Comparison of ENCODE assay signal across 13 cellular contexts in genomic region chr9:101462558-101462957, GRCh38. TPM values are rescaled to one million over a fixed set of nuclear protein-coding genes. Genes with fewer than 3 reads are reported as not detected.
DNase-seq lines count a peak whose midpoint lies in the region; ATAC-seq and TF ChIP-seq lines count a peak whose summit lies in the region.
"Had no signal": no experiment of that assay in that cellular context is flagged by ENCODE, and none has a peak within 500 bp of the region (broad histone marks: within the 10 kb centered on the region; RNA-seq: fewer than 3 reads in every experiment).

No MANE protein-coding gene starts in this region.

- H3K36me3 ChIP-seq in H7 (replicated peaks; ENCODE audit: control insufficient read depth, insufficient read depth, low read length) (no peaks in the 10 kb centered on the region), mesenchymal stem cell (ENCODE audit: control insufficient read depth in 1 of 2, insufficient read depth in 2 of 2, low read depth in 1 of 2, low read length in 2 of 2) (no peaks in the 10 kb centered on the region), sigmoid colon (no peaks in the 10 kb centered on the region)
- H3K36me3 ChIP-seq: esophagus muscularis mucosa, SJCRH30 had no signal

- no peak overlapping the region for H2BK12ac ChIP-seq in mesenchymal stem cell (ENCODE audit: low read length in 2 of 2)

- no peak overlapping the region for H2AFZ ChIP-seq in mesenchymal stem cell (ENCODE audit: low read depth, low read length)

- no peak overlapping the region for H3K4ac ChIP-seq in mesenchymal stem cell (ENCODE audit: low read depth in 1 of 2, low read length in 2 of 2)

- H4K91ac ChIP-seq in mesenchymal stem cell (ENCODE audit: low read length), result no peak overlapping the region

- no peak overlapping the region for H3K18ac ChIP-seq in mesenchymal stem cell (ENCODE audit: low read depth in 1 of 2, low read length in 2 of 2)

- peak overlapping the region; percentile 17 for H3K9ac ChIP-seq in mesenchymal stem cell (ENCODE audit: low read length)

- H3K4me1 ChIP-seq in mesenchymal stem cell (ENCODE audit: control insufficient read depth, insufficient read depth, low read depth, low read length) (no peaks in the 10 kb centered on the region), sigmoid colon (no peaks in the 10 kb centered on the region)
- H3K4me1 ChIP-seq: esophagus muscularis mucosa had no signal

- H2BK15ac ChIP-seq in mesenchymal stem cell (ENCODE audit: low read depth, poor library complexity, severe bottlenecking), result no peak overlapping the region

- 38% methylated on average over 1 of the region's 5 CpGs for WGBS in mesenchymal stem cell
- 69 to 78% methylated on average over 5 of the region's 5 CpGs for WGBS in sigmoid colon, 2 donors

- H4K8ac ChIP-seq in mesenchymal stem cell (ENCODE audit: low read length), result no peak overlapping the region

- H2BK120ac ChIP-seq in mesenchymal stem cell (ENCODE audit: low read depth, low read length), result no peak overlapping the region

- DNase-seq in H7 (peak; percentile 74), RPMI7951 (ENCODE audit: low read depth) (peak; percentile 59), dermis blood vessel endothelial cell (peak; percentile 7), mesenchymal stem cell (peak; percentile 77), NOMO-1 (lab: John Stamatoyannopoulos, UW; ENCODE audit: unreplicated experiment in 2 of 2) (no peak), D341Med (ENCODE audit: low spot score) (no peak), sigmoid colon (no peak)
- DNase-seq: MM.1S, occipital lobe had no signal

- no peak overlapping the region for H3K4me2 ChIP-seq in mesenchymal stem cell (ENCODE audit: low read length, poor library complexity, severe bottlenecking)

- TF ChIP-seq POLR2A in GM18505 (IDR thresholded peaks at IDR 0.05; ENCODE audit: borderline replicate concordance, extremely low read depth, insufficient read depth, insufficient read length) (no peak), sigmoid colon (IDR thresholded peaks at IDR 0.05) (no peak)

- H2AK5ac ChIP-seq in mesenchymal stem cell (ENCODE audit: low read length, severe bottlenecking), result no peak overlapping the region

- H3K27me3 ChIP-seq in H7 (ENCODE audit: control insufficient read depth, insufficient read depth, low read length) (no peaks in the 10 kb centered on the region), mesenchymal stem cell (ENCODE audit: control insufficient read depth in 1 of 2, insufficient read depth in 1 of 2, low read length in 2 of 2) (peaks cover 0 to 15% of the 10 kb centered on the region in 2 experiments), sigmoid colon (no peaks in the 10 kb centered on the region)
- H3K27me3 ChIP-seq: esophagus muscularis mucosa, SJCRH30 had no signal

- H3K9me3 ChIP-seq in mesenchymal stem cell (ENCODE audit: control insufficient read depth, low read length) (no peaks in the 10 kb centered on the region), sigmoid colon (no peaks in the 10 kb centered on the region)
- H3K9me3 ChIP-seq: esophagus muscularis mucosa, SJCRH30 had no signal

- H3K79me1 ChIP-seq in mesenchymal stem cell (replicated peaks; ENCODE audit: low read length, poor library complexity, severe bottlenecking), result no peaks in the 10 kb centered on the region

- H3K4me3 ChIP-seq in H7 (ENCODE audit: insufficient read depth, low read depth, low read length) (no peak overlapping the region), mesenchymal stem cell (ENCODE audit: insufficient read depth in 1 of 2, low read depth in 1 of 2, low read length in 2 of 2) (no peak overlapping the region), sigmoid colon (no peak overlapping the region)
- H3K4me3 ChIP-seq: esophagus muscularis mucosa, SJCRH30 had no signal

- H2BK5ac ChIP-seq in mesenchymal stem cell (ENCODE audit: low read depth, low read length, poor library complexity, severe bottlenecking), result no peak overlapping the region

- no peak for ATAC-seq in GM18505 (IDR thresholded peaks at IDR 0.05; ENCODE audit: unreplicated experiment)

- H3K23ac ChIP-seq in mesenchymal stem cell (ENCODE audit: low read length in 2 of 2), result no peak overlapping the region

- TF ChIP-seq EP300 in sigmoid colon (IDR thresholded peaks at IDR 0.05), result no peak

- H3K27ac ChIP-seq in mesenchymal stem cell (ENCODE audit: low read length, poor library complexity, severe bottlenecking) (peak overlapping the region; percentile 71), sigmoid colon (no peak overlapping the region)
- H3K27ac ChIP-seq: esophagus muscularis mucosa, SJCRH30 had no signal

- intact Hi-C loops in sigmoid colon (cut with DNase I), result no loop called here

- H3K14ac ChIP-seq in mesenchymal stem cell (ENCODE audit: low read length in 2 of 2), result no peak overlapping the region

- TF ChIP-seq CTCF in sigmoid colon (IDR thresholded peaks at IDR 0.05), result no peak

RNA-seq across cellular contexts. Expression of gene ALDOB, which starts 27.0 kb away (rescaled TPM):
- total RNA-seq in H7 (2014; rRNA removed; shearing (Covaris generic)), result not detected in 2 replicates
- not detected in 2 replicates for total RNA-seq in RPMI7951 (2014; rRNA removed; shearing (Covaris generic))
- total RNA-seq in dermis blood vessel endothelial cell, result under 0.01 TPM in 1 of 2 replicates, not detected in the other
- polyA plus RNA-seq in mesenchymal stem cell (2013, experiment 1 of 2), result not detected
- polyA plus RNA-seq in mesenchymal stem cell (2013, experiment 2 of 2), result 0.03 TPM
- total RNA-seq in sigmoid colon, result under 1 TPM in 2 of 4 donors, not detected in 2; 0.82 to 0.83 TPM
- polyA plus RNA-seq in sigmoid colon, result 10 to 100 TPM in 1 of 3 donors, 1 to 10 TPM in 2; 1.1 to 40.5 (median 9.6) TPM
- total RNA-seq: mesothelial cell of epicardium, SJCRH30 had no signal

Comparison
In these comparisons a context has a peak if more than half of its experiments do, and no peak if none do; other contexts are left out.
1. DNase-seq: peak in H7 (single experiment), RPMI7951 (single experiment), dermis blood vessel endothelial cell (single experiment) and mesenchymal stem cell (single experiment); none in NOMO-1 (0 of 2), D341Med (single experiment) and sigmoid colon (single experiment).